ENCODE assay signal across 24 cellular contexts in genomic region chr2:215413974-215414373, GRCh38. TPM values are rescaled to one million over a fixed set of nuclear protein-coding genes. Genes with fewer than 3 reads are reported as not detected.
DNase-seq lines count a peak whose midpoint lies in the region; ATAC-seq, FAIRE-seq and TF ChIP-seq lines count a peak whose summit lies in the region.
"Had no signal": no experiment of that assay in that cellular context is flagged by ENCODE, and none has a peak within 500 bp of the region (broad histone marks: within the 10 kb centered on the region; RNA-seq: fewer than 3 reads in every experiment).

No MANE protein-coding gene starts in this region.

- intact Hi-C loops in activated CD4-positive, alpha-beta memory T cell treated with anti-CD3 and anti-CD28 coated beads for 36 hours (cut with micrococcal nuclease): no loop called here

- H3K27ac ChIP-seq in GM23248 (peak overlapping the region; percentile 68), astrocyte (ENCODE audit: low read depth, low read length) (peak overlapping the region; percentile 43), liver (ENCODE audit: low read depth in 1 of 2, low read length in 2 of 2) (peak overlapping the region in 1 of 2 donors; percentile 54)
- H3K27ac ChIP-seq: SJCRH30 had no signal

- no peak for ATAC-seq in GM21515 (IDR thresholded peaks at IDR 0.05; ENCODE audit: unreplicated experiment)
- ATAC-seq: CD8-positive, alpha-beta T cell; Panc1 had no signal

- peaks cover 99% of the 10 kb centered on the region for H3K36me3 ChIP-seq in GM23248 (ENCODE audit: low read depth)
- peaks cover 84% of the 10 kb centered on the region for H3K36me3 ChIP-seq in astrocyte (ENCODE audit: insufficient read depth, low read length)
- H3K36me3 ChIP-seq in liver (ENCODE audit: control insufficient read depth in 4 of 4, insufficient read depth in 3 of 4, low read depth in 1 of 4, low read length in 3 of 4): peaks cover 5 to 44% (median 29%) of the 10 kb centered on the region in 4 donors
- H3K36me3 ChIP-seq in skeletal muscle satellite cell (ENCODE audit: insufficient read depth, low read length): peaks cover 91% of the 10 kb centered on the region

- TF ChIP-seq CTCF in astrocyte (IDR thresholded peaks at IDR 0.05; ENCODE audit: insufficient read depth, low read depth, low read length) (no peak), liver (IDR thresholded peaks at IDR 0.05; ENCODE audit: low read depth, low read length, missing input control) (no peak)

- WGBS in GM23248 (ENCODE audit: low coverage in 1 of 2, low lambda C conversion rate in 2 of 2, missing lambda C conversion rate in 2 of 2), 2 experiments: 95 to 100% methylated on average over 1 of the region's 1 CpG
- WGBS in liver: 75% methylated on average over 1 of the region's 1 CpG

- H3K27me3 ChIP-seq in GM23248 (replicated peaks; ENCODE audit: insufficient read depth): no peaks in the 10 kb centered on the region
- H3K27me3 ChIP-seq in astrocyte (ENCODE audit: insufficient read depth, low read length): no peaks in the 10 kb centered on the region
- H3K27me3 ChIP-seq in liver (ENCODE audit: control insufficient read depth in 4 of 4, insufficient read depth in 4 of 4, low read length in 3 of 4): no peaks in the 10 kb centered on the region
- no peaks in the 10 kb centered on the region for H3K27me3 ChIP-seq in skeletal muscle satellite cell (ENCODE audit: control insufficient read depth, insufficient read depth, low read length)
- H3K27me3 ChIP-seq: SJCRH30 had no signal

- FAIRE-seq in astrocyte (lab: Jason Lieb, UNC) (no peak), RCC 7860 (lab: Jason Lieb, UNC) (no peak)
- FAIRE-seq: GM18507 had no signal

- H3K4me3 ChIP-seq in GM23248: peak overlapping the region; percentile 37
- H3K4me3 ChIP-seq in astrocyte (ENCODE audit: insufficient read depth, low read depth, low read length): no peak overlapping the region
- H3K4me3 ChIP-seq in liver (ENCODE audit: low read depth in 1 of 3, low read length in 3 of 3): no peak overlapping the region
- H3K4me3 ChIP-seq in skeletal muscle satellite cell (ENCODE audit: low read length): no peak overlapping the region
- H3K4me3 ChIP-seq: SJCRH30 had no signal

- H3K79me2 ChIP-seq in GM23248 (ENCODE audit: insufficient read depth) (peaks cover 6% of the 10 kb centered on the region; the same call in 1 of the 2 replicates), astrocyte (ENCODE audit: insufficient read depth, low read length) (peaks cover 53% of the 10 kb centered on the region)

- H3K4me1 Mint-ChIP-seq in astrocyte (ENCODE audit: low read depth, unreplicated experiment): peaks cover 45% of the 10 kb centered on the region
- peaks cover 6% of the 10 kb centered on the region for H3K4me1 Mint-ChIP-seq in activated CD4-positive, alpha-beta memory T cell treated with anti-CD3 and anti-CD28 coated beads for 36 hours (ENCODE audit: low read depth)

- H3K4me2 ChIP-seq in GM23248 (ENCODE audit: unreplicated experiment): peak overlapping the region; percentile 67
- peak overlapping the region; percentile 59 for H3K4me2 ChIP-seq in astrocyte (ENCODE audit: low read length)
- H3K4me2 ChIP-seq in skeletal muscle satellite cell (ENCODE audit: low read length): peak overlapping the region; percentile 44

- H3K9me3 ChIP-seq in GM23248 (ENCODE audit: low read depth) (no peaks in the 10 kb centered on the region), astrocyte (ENCODE audit: insufficient read depth, low read depth, low read length) (no peaks in the 10 kb centered on the region), liver (ENCODE audit: control insufficient read depth in 4 of 4, low read length in 3 of 4) (no peaks in the 10 kb centered on the region), skeletal muscle satellite cell (replicated peaks; ENCODE audit: low read length) (no peaks in the 10 kb centered on the region)
- H3K9me3 ChIP-seq: SJCRH30 had no signal

- TF ChIP-seq RAD21 in liver (IDR thresholded peaks at IDR 0.05): no peak

- H2AFZ ChIP-seq in GM23248 (no peak overlapping the region), astrocyte (ENCODE audit: low read depth, low read length) (no peak overlapping the region)

- peaks cover 46% of the 10 kb centered on the region for H4K20me1 ChIP-seq in GM23248 (ENCODE audit: insufficient read depth)
- peaks cover 93% of the 10 kb centered on the region for H4K20me1 ChIP-seq in astrocyte (ENCODE audit: insufficient read depth, low read length)

- H3K4me1 ChIP-seq in GM23248 (ENCODE audit: insufficient read depth): peaks cover 80% of the 10 kb centered on the region
- peaks cover 63% of the 10 kb centered on the region for H3K4me1 ChIP-seq in astrocyte (ENCODE audit: insufficient read depth, low read length)
- H3K4me1 ChIP-seq in liver (ENCODE audit: control insufficient read depth in 4 of 4, insufficient read depth in 4 of 4, low read length in 3 of 4): peaks cover 6 to 48% (median 39%) of the 10 kb centered on the region in 4 donors
- peaks cover 62% of the 10 kb centered on the region for H3K4me1 ChIP-seq in skeletal muscle satellite cell (ENCODE audit: control insufficient read depth, insufficient read depth, low read length)

- no peaks in the 10 kb centered on the region for H3K9me3 Mint-ChIP-seq in astrocyte (ENCODE audit: unreplicated experiment)
- no peaks in the 10 kb centered on the region for H3K9me3 Mint-ChIP-seq in activated CD4-positive, alpha-beta memory T cell treated with anti-CD3 and anti-CD28 coated beads for 36 hours
- H3K9me3 Mint-ChIP-seq: CD8-positive, alpha-beta T cell; H9 had no signal

- H3K9me2 ChIP-seq in GM23248 (ENCODE audit: insufficient read depth): no peaks in the 10 kb centered on the region

- peaks cover 16% of the 10 kb centered on the region for H3K36me3 Mint-ChIP-seq in astrocyte (ENCODE audit: low read depth, unreplicated experiment)
- no peaks in the 10 kb centered on the region for H3K36me3 Mint-ChIP-seq in activated CD4-positive, alpha-beta memory T cell treated with anti-CD3 and anti-CD28 coated beads for 36 hours
- H3K36me3 Mint-ChIP-seq: CD8-positive, alpha-beta T cell had no signal

- H3K27me3 Mint-ChIP-seq in astrocyte (ENCODE audit: low read depth, unreplicated experiment): no peaks in the 10 kb centered on the region
- peaks cover 23% of the 10 kb centered on the region for H3K27me3 Mint-ChIP-seq in activated CD4-positive, alpha-beta memory T cell treated with anti-CD3 and anti-CD28 coated beads for 36 hours

- peak overlapping the region; percentile 84 for H3K27ac Mint-ChIP-seq in astrocyte (ENCODE audit: unreplicated experiment)
- no peak overlapping the region for H3K27ac Mint-ChIP-seq in activated CD4-positive, alpha-beta memory T cell treated with anti-CD3 and anti-CD28 coated beads for 36 hours
- H3K27ac Mint-ChIP-seq: CD8-positive, alpha-beta T cell had no signal

- DNase-seq in GM23248 (no peak), astrocyte (ENCODE audit: low read depth) (no peak), NCI-H1436 (lab: John Stamatoyannopoulos, UW) (no peak), RCC 7860 (ENCODE audit: low spot score) (no peak)
- no peak for DNase-seq in activated CD4-positive, alpha-beta memory T cell treated with anti-CD3 and anti-CD28 coated beads for 36 hours
- DNase-seq: AML-193; C1 segment of cervical spinal cord; Calu3; CD8-positive, alpha-beta T cell; DMS153; H9; KG1; NCI-H1092 treated with DMSO at 0.1 percent for 48 hours; NCI-H146; NCI-H2029 treated with DMSO at 0.1 percent for 48 hours; NCI-H226; NCI-H524 treated with DMSO at 0.1 percent for 48 hours; NCI-H82; SJCRH30 had no signal

- POLR2A ChIA-PET in activated CD4-positive, alpha-beta memory T cell treated with anti-CD3 and anti-CD28 coated beads for 36 hours (lab: Charles Lee): no interaction called here

- CTCF ChIA-PET in activated CD4-positive, alpha-beta memory T cell treated with anti-CD3 and anti-CD28 coated beads for 36 hours (lab: Charles Lee): no interaction called here

- H3K9ac ChIP-seq in GM23248 (peak overlapping the region; percentile 65), astrocyte (ENCODE audit: low read length) (peak overlapping the region; percentile 14), liver (ENCODE audit: low read depth in 1 of 2, low read length in 2 of 2) (peak overlapping the region in 1 of 2 donors; percentile 19), skeletal muscle satellite cell (ENCODE audit: low read depth, low read length) (peak overlapping the region; percentile 4)

- H3K4me3 Mint-ChIP-seq in astrocyte (ENCODE audit: unreplicated experiment): peak overlapping the region; percentile 55
- H3K4me3 Mint-ChIP-seq in activated CD4-positive, alpha-beta memory T cell treated with anti-CD3 and anti-CD28 coated beads for 36 hours: no peak overlapping the region
- H3K4me3 Mint-ChIP-seq: CD8-positive, alpha-beta T cell; H9 had no signal

- in situ Hi-C loops in GM23248 (cut with MboI): no loop called here

- H3F3A ChIP-seq in GM23248 (ENCODE audit: insufficient read depth): peaks cover 99% of the 10 kb centered on the region

TF ChIP-seq in liver, 16 proteins besides CTCF, POLR2A, EP300 and RAD21:
- TF ChIP-seq NR2F2 (IDR thresholded peaks at IDR 0.05): no peak
- TF ChIP-seq EGR1 (IDR thresholded peaks at IDR 0.05; ENCODE audit: low read depth in 2 of 2): no peak
- no peak for TF ChIP-seq TAF1 (conservative IDR thresholded peaks at IDR 0.05)
- peak in 1 of 2 donors; percentile 22 for TF ChIP-seq JUND (IDR thresholded peaks at IDR 0.05)
- TF ChIP-seq HNF4A (conservative IDR thresholded peaks at IDR 0.05): peak; percentile 55 to 72
- peak; percentile 19 for TF ChIP-seq SP1 (IDR thresholded peaks at IDR 0.05)
- TF ChIP-seq GABPA (IDR thresholded peaks at IDR 0.05 in 1 of 2, conservative IDR thresholded peaks at IDR 0.05 in 1 of 2): no peak

RNA-seq across cellular contexts. Expression of gene FN1, which starts 21.9 kb away (rescaled TPM):
- 33,406 and 36,331 TPM in 2 replicates for total RNA-seq in GM23248 (2014; rRNA removed; shearing (Covaris generic))
- polyA plus RNA-seq in GM23248 (2016; fragmentation: Nextera tagmentation; extraction: Ambion mirVana): 19,771 and 20,647 TPM in 2 replicates
- total RNA-seq in astrocyte: 17,010 and 22,524 TPM in 2 replicates
- 1,000 to 10,000 TPM in 1 of 2 donors, 100 to 1,000 TPM in 1; 859 to 1,402 TPM for total RNA-seq in liver
- polyA plus RNA-seq in liver: 100 to 1,000 TPM; 545 to 815 TPM
- 9,411 and 9,536 TPM in 2 replicates for total RNA-seq in skeletal muscle satellite cell (2012; rRNA removed)
- total RNA-seq in activated CD4-positive, alpha-beta memory T cell treated with anti-CD3 and anti-CD28 coated beads for 36 hours: under 1 TPM; 0.50 to 0.53 TPM
- total RNA-seq: CD8-positive, alpha-beta T cell had no signal

Comparison
In these comparisons a context has a peak if more than half of its experiments do, and no peak if none do; other contexts are left out.
1. RNA of gene FN1, which starts 21.9 kb away (total RNA-seq): 33,406 to 36,331 TPM in GM23248, 17,010 to 22,524 TPM in astrocyte and 859 to 1,402 TPM in liver; 0.50 to 0.53 TPM in activated CD4-positive, alpha-beta memory T cell treated with anti-CD3 and anti-CD28 coated beads for 36 hours; every median in the first group is over 100 times any median in the second.
2. Peak in every context shown above with its lines, with median percentiles within 50 percentile points of each other: H3K4me2 ChIP-seq.